15 cellular contexts compared by ENCODE assay signal in genomic region chr2:17427401-17427800, GRCh38.
DNase-seq lines count a peak whose midpoint lies in the region; ATAC-seq and TF ChIP-seq lines count a peak whose summit lies in the region.
"Had no signal": no experiment of that assay in that cellular context is flagged by ENCODE, and none has a peak within 500 bp of the region (broad histone marks: within the 10 kb centered on the region; RNA-seq: fewer than 3 reads in every experiment).

No MANE protein-coding gene starts in this region.

- H3K9ac ChIP-seq in GM23248: no peak overlapping the region

- H3K4me3 ChIP-seq in GM23248 (no peak overlapping the region), osteoblast (ENCODE audit: insufficient read depth, low read length) (no peak overlapping the region), right cardiac atrium (ENCODE audit: low read length) (no peak overlapping the region)

- H4K20me1 ChIP-seq in GM23248 (ENCODE audit: insufficient read depth) (no peaks in the 10 kb centered on the region), osteoblast (ENCODE audit: insufficient read depth, low read length) (no peaks in the 10 kb centered on the region)

- H3K27ac ChIP-seq in GM23248 (no peak overlapping the region), epithelial cell of prostate (peak overlapping the region; percentile 82), osteoblast (ENCODE audit: low read depth, low read length) (no peak overlapping the region), right cardiac atrium (ENCODE audit: low read length) (no peak overlapping the region)

- H2AFZ ChIP-seq in GM23248 (0 out of 2 replicates have a peak overlapping the region, but pooled peaks have one; percentile 5), osteoblast (ENCODE audit: low read length) (no peak overlapping the region)

- no peaks in the 10 kb centered on the region for H3K36me3 ChIP-seq in GM23248 (ENCODE audit: low read depth)
- no peaks in the 10 kb centered on the region for H3K36me3 ChIP-seq in osteoblast (ENCODE audit: insufficient read depth, low read length)

- peaks cover 34% of the 10 kb centered on the region for H3K4me1 ChIP-seq in GM23248 (ENCODE audit: insufficient read depth)
- no peaks in the 10 kb centered on the region for H3K4me1 ChIP-seq in osteoblast (ENCODE audit: insufficient read depth, low read length)
- no peaks in the 10 kb centered on the region for H3K4me1 ChIP-seq in right cardiac atrium (ENCODE audit: control insufficient read depth, insufficient read depth, low read length)

- H3K27me3 ChIP-seq in GM23248 (replicated peaks; ENCODE audit: insufficient read depth): no peaks in the 10 kb centered on the region
- H3K27me3 ChIP-seq in osteoblast (ENCODE audit: insufficient read depth, low read length): no peaks in the 10 kb centered on the region
- no peaks in the 10 kb centered on the region for H3K27me3 ChIP-seq in right cardiac atrium (ENCODE audit: control insufficient read depth, insufficient read depth)

- H3K4me2 ChIP-seq in GM23248 (ENCODE audit: unreplicated experiment) (no peak overlapping the region), osteoblast (ENCODE audit: insufficient read depth, low read length) (no peak overlapping the region)

- ATAC-seq in right cardiac atrium (no peak), GM21825 (IDR thresholded peaks at IDR 0.05; ENCODE audit: unreplicated experiment) (no peak), HG02610 (IDR thresholded peaks at IDR 0.05; ENCODE audit: unreplicated experiment) (no peak)

- H3K79me2 ChIP-seq in GM23248 (ENCODE audit: insufficient read depth) (no peaks in the 10 kb centered on the region), osteoblast (ENCODE audit: insufficient read depth, low read length) (no peaks in the 10 kb centered on the region)

- intact Hi-C loops in right cardiac atrium (cut with DNase I): no loop called here

- TF ChIP-seq CTCF in osteoblast (IDR thresholded peaks at IDR 0.05; ENCODE audit: extremely low read depth, low read depth, low read length): no peak

- peaks cover 20% of the 10 kb centered on the region; the same call in 1 of the 2 replicates for H3F3A ChIP-seq in GM23248 (ENCODE audit: insufficient read depth)

- WGBS in GM23248 (ENCODE audit: low coverage in 1 of 2, low lambda C conversion rate in 2 of 2, missing lambda C conversion rate in 2 of 2), 2 experiments: 33 to 42% methylated on average over 1 of the region's 1 CpG
- 87% methylated on average over 1 of the region's 1 CpG for WGBS in right cardiac atrium

- no peaks in the 10 kb centered on the region for H3K9me3 ChIP-seq in GM23248 (ENCODE audit: low read depth)
- H3K9me3 ChIP-seq in osteoblast (ENCODE audit: low read depth, low read length): no peaks in the 10 kb centered on the region
- no peaks in the 10 kb centered on the region for H3K9me3 ChIP-seq in right cardiac atrium (ENCODE audit: control insufficient read depth, low read length)

- H3K9me2 ChIP-seq in GM23248 (ENCODE audit: insufficient read depth): no peaks in the 10 kb centered on the region

- in situ Hi-C loops in GM23248 (cut with MboI): no loop called here

- DNase-seq in GM23248 (no peak), epithelial cell of prostate (ENCODE audit: low read depth, low spot score) (no peak), osteoblast (ENCODE audit: insufficient read length, low spot score, missing footprints) (peak; percentile 4), right cardiac atrium (no peak), AG08395 (ENCODE audit: low spot score) (no peak)
- DNase-seq: C1 segment of cervical spinal cord; Calu3; CD4-positive, alpha-beta memory T cell; COR-L47; DMS79 treated with DMSO at 0.1 percent for 48 hours; GF-D8; H7; HCEC 1CT had no signal
